1 cellular context compared by ENCODE assay signal in genomic region chr16:57299719-57300386, GRCh38.
TF ChIP-seq lines count a peak whose summit lies in the region.

No MANE protein-coding gene starts in this region.

TF ChIP-seq in SK-N-SH, 30 proteins besides CTCF, POLR2A, EP300 and RAD21 (continued from another document):
- 0 out of 2 replicates have a peak, but pooled peaks have one; percentile 48 for TF ChIP-seq MAX (IDR thresholded peaks at IDR 0.05; ENCODE audit: low read depth)
- TF ChIP-seq TCF12 (IDR thresholded peaks at IDR 0.05): peak; percentile 12; the same call in 1 of the 2 replicates
- TF ChIP-seq, protein P1, sequence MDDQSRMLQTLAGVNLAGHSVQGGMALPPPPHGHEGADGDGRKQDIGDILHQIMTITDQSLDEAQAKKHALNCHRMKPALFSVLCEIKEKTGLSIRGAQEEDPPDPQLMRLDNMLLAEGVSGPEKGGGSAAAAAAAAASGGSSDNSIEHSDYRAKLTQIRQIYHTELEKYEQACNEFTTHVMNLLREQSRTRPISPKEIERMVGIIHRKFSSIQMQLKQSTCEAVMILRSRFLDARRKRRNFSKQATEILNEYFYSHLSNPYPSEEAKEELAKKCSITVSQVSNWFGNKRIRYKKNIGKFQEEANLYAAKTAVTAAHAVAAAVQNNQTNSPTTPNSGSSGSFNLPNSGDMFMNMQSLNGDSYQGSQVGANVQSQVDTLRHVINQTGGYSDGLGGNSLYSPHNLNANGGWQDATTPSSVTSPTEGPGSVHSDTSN (IDR thresholded peaks at IDR 0.05): no peak
- no peak for TF ChIP-seq IRF3 (IDR thresholded peaks at IDR 0.05; ENCODE audit: low read depth, low read length)
- peak; percentile 71 for TF ChIP-seq FOSL2 (IDR thresholded peaks at IDR 0.05; ENCODE audit: borderline replicate concordance, low read depth)
- TF ChIP-seq SIN3A (IDR thresholded peaks at IDR 0.05; ENCODE audit: borderline replicate concordance, low read depth, low read length): no peak
- TF ChIP-seq USF1 (IDR thresholded peaks at IDR 0.05; ENCODE audit: borderline replicate concordance, low read depth): no peak
- TF ChIP-seq ELF1 (IDR thresholded peaks at IDR 0.05): peak; percentile 65
- TF ChIP-seq MXI1 (IDR thresholded peaks at IDR 0.05; ENCODE audit: low read depth, low read length): no peak
- peak; percentile 15; the same call in 1 of the 2 replicates for TF ChIP-seq SMC3 (IDR thresholded peaks at IDR 0.05; ENCODE audit: low read depth, low read length)
- peak; percentile 43; the same call in 1 of the 2 replicates for TF ChIP-seq TAF1 (IDR thresholded peaks at IDR 0.05; ENCODE audit: borderline replicate concordance, low read depth, low read length)
- TF ChIP-seq JUND (IDR thresholded peaks at IDR 0.05): no peak
- TF ChIP-seq, protein P2, sequence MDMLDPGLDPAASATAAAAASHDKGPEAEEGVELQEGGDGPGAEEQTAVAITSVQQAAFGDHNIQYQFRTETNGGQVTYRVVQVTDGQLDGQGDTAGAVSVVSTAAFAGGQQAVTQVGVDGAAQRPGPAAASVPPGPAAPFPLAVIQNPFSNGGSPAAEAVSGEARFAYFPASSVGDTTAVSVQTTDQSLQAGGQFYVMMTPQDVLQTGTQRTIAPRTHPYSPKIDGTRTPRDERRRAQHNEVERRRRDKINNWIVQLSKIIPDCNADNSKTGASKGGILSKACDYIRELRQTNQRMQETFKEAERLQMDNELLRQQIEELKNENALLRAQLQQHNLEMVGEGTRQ (IDR thresholded peaks at IDR 0.05; ENCODE audit: borderline replicate concordance, low read depth, low read length): no peak
- TF ChIP-seq TEAD4 (IDR thresholded peaks at IDR 0.05; ENCODE audit: borderline replicate concordance, insufficient read depth): peak; percentile 82
- TF ChIP-seq, protein P3, sequence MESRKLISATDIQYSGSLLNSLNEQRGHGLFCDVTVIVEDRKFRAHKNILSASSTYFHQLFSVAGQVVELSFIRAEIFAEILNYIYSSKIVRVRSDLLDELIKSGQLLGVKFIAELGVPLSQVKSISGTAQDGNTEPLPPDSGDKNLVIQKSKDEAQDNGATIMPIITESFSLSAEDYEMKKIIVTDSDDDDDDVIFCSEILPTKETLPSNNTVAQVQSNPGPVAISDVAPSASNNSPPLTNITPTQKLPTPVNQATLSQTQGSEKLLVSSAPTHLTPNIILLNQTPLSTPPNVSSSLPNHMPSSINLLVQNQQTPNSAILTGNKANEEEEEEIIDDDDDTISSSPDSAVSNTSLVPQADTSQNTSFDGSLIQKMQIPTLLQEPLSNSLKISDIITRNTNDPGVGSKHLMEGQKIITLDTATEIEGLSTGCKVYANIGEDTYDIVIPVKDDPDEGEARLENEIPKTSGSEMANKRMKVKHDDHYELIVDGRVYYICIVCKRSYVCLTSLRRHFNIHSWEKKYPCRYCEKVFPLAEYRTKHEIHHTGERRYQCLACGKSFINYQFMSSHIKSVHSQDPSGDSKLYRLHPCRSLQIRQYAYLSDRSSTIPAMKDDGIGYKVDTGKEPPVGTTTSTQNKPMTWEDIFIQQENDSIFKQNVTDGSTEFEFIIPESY (IDR thresholded peaks at IDR 0.05; ENCODE audit: borderline replicate concordance, low read depth): no peak
- TF ChIP-seq CHD2 (IDR thresholded peaks at IDR 0.05; ENCODE audit: low read length, partially characterized antibody): peak; percentile 75
- TF ChIP-seq MEF2A (IDR thresholded peaks at IDR 0.05; ENCODE audit: borderline replicate concordance, low read depth): peak; percentile 62; the same call in 1 of the 2 replicates
- no peak for TF ChIP-seq NFIC (IDR thresholded peaks at IDR 0.05; ENCODE audit: borderline replicate concordance)
TF ChIP-seq in SK-N-SH: peak in this region for 15.
